ENCODE assay signal across 8 cellular contexts in the genomic region with DNA sequence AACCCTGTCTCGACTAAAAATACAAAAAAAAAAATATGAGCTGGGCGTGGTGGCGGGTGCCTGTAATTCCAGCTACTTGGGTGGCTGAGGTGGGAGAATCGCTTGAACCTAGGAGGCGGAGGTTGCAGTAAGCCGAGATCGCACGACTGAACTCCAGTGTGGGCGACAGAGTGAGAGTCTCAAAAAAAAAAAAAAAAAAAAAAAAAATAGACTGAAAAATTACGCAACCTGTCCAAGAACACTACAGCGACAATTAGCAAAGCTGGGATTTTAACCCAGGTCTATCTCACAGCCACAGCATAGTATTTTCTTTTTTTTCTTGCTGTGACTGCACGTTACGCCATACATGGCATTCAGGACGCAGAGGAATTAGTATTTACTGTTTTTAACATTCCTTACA. TPM values are rescaled to one million over a fixed set of nuclear protein-coding genes. Genes with fewer than 3 reads are reported as not detected.
DNase-seq lines count a peak whose midpoint lies in the region; TF ChIP-seq lines count a peak whose summit lies in the region.

No MANE protein-coding gene starts in this region.

- no peak overlapping the region; the same call in 1 of the 2 replicates for H2AFZ ChIP-seq in OCI-LY7 (ENCODE audit: low read length)

- BruUV-seq in OCI-LY7 (replicated peaks; lab: Mats Ljungman, UMichigan), result no TSS peak

- TF ChIP-seq CTCF in OCI-LY7 (conservative IDR thresholded peaks at IDR 0.05; ENCODE audit: low read length) (no peak), prostate gland (IDR thresholded peaks at IDR 0.05) (no peak)

- H3K36me3 ChIP-seq in ES-I3 (ENCODE audit: insufficient read depth, low read length) (no peaks in the 10 kb centered on the region; the same call in 1 of the 2 replicates), OCI-LY7 (ENCODE audit: insufficient read depth, low read length) (peaks cover 27% of the 10 kb centered on the region), prostate gland (no peaks in the 10 kb centered on the region)

- no peaks in the 10 kb centered on the region for H4K20me1 ChIP-seq in OCI-LY7 (ENCODE audit: insufficient read depth, low read length)

- POLR2A ChIA-PET in OCI-LY7 (lab: Charles Lee), result interaction anchor here (0.7 to 2.4 kb wide), 4 partner anchors 105 to 114 kb away, joined by 3 to 8 read pairs (median 6); partner anchors contain the start of gene KCTD7

- peaks cover 7% of the 10 kb centered on the region; the same call in 1 of the 2 replicates for H3K9me3 ChIP-seq in ES-I3 (ENCODE audit: control insufficient read depth, insufficient read depth, low read length)
- peaks cover 8% of the 10 kb centered on the region for H3K9me3 ChIP-seq in OCI-LY7 (ENCODE audit: low read length)
- no peaks in the 10 kb centered on the region for H3K9me3 ChIP-seq in prostate gland

- WGBS in prostate gland, result 84% methylated on average over 14 of the region's 14 CpGs

- H3K9ac ChIP-seq in ES-I3 (ENCODE audit: low read depth, low read length), result peak overlapping the region; percentile 90; the same call in 1 of the 2 replicates

- H3K9me2 ChIP-seq in OCI-LY7 (ENCODE audit: insufficient read depth, low read length), result no peaks in the 10 kb centered on the region

- H3K4me3 ChIP-seq in OCI-LY7 (ENCODE audit: low read depth, low read length, poor library complexity, severe bottlenecking) (peak overlapping the region; percentile 77), prostate gland (peak overlapping the region; percentile 71 to 99)

- CTCF ChIA-PET in OCI-LY7 (lab: Charles Lee; ENCODE audit: unreplicated experiment), result no interaction called here

- peak overlapping the region; percentile 96 for H3K4me2 ChIP-seq in OCI-LY7 (ENCODE audit: low read length)

- H3K4me1 ChIP-seq in ES-I3 (ENCODE audit: insufficient read depth, low read length), result no peaks in the 10 kb centered on the region
- peaks cover 39% of the 10 kb centered on the region for H3K4me1 ChIP-seq in OCI-LY7 (ENCODE audit: insufficient read depth, low read length, poor library complexity, severe bottlenecking)
- H3K4me1 ChIP-seq in prostate gland (replicated peaks), result no peaks in the 10 kb centered on the region

- no peak for TF ChIP-seq POLR2A in prostate gland (IDR thresholded peaks at IDR 0.05)

- DNase-seq in OCI-LY7 (ENCODE audit: low spot score) (no peak), epithelial cell of prostate (ENCODE audit: low read depth, low spot score) (no peak), prostate gland (ENCODE audit: low spot score) (no peak), NCI-H2107 treated with DMSO at 0.1 percent for 48 hours (lab: John Stamatoyannopoulos, UW; ENCODE audit: unreplicated experiment) (no peak), HCEC 1CT (no peak), iPS-NIHi11 (ENCODE audit: low spot score) (no peak), NAMALWA (ENCODE audit: low spot score) (no peak)

- H3K27me3 ChIP-seq in prostate gland (replicated peaks; ENCODE audit: insufficient read depth), result no peaks in the 10 kb centered on the region

- intact Hi-C loops in OCI-LY7 (cut with micrococcal nuclease; ENCODE audit: unreplicated experiment), result loop anchor here (5.0 kb wide), 2 partner anchors 57 to 112 kb away; partner anchors contain the start of gene KCTD7
- intact Hi-C loops in prostate gland (cut with DNase I), result no loop called here

- peaks cover 41% of the 10 kb centered on the region; the same call in 1 of the 2 replicates for H3K79me2 ChIP-seq in OCI-LY7 (ENCODE audit: insufficient read depth, low read depth, low read length)

- peak overlapping the region; percentile 80 for H3K27ac ChIP-seq in OCI-LY7 (ENCODE audit: low read depth, low read length, poor library complexity, severe bottlenecking)
- H3K27ac ChIP-seq in epithelial cell of prostate, result peak overlapping the region; percentile 95
- H3K27ac ChIP-seq in prostate gland, result peak overlapping the region; percentile 93

RNA-seq across cellular contexts. Expression of gene RABGEF1, which starts 1.1 kb away (rescaled TPM):
- 18.2 and 21.0 TPM in 2 replicates for total RNA-seq in OCI-LY7 (2014; rRNA removed; shearing (Covaris generic))
- total RNA-seq in OCI-LY7 (2022) (25.5 and 27.2 TPM in 2 replicates), prostate gland (10 to 100 TPM; 20.8 to 49.6 TPM)
